In the genomic region with DNA sequence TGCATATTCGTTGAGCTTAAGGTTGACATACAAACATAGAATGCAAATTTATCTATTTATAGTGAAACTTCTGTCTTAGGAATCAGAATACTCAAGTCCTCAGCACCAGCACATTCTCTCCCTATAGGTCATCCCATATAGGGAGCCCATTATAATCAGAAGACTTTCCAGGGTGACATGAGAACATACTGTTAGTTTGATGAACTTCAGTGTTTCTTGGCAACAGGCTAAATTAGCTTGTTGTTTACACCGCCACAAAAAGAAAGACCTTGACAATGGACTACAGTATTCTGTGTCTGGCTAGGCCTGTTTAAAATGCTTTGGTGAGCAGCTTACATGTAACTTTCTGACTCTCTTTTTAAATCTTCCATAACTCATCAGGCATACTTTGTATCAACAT, we compare ENCODE assay signal across 6 cellular contexts.
"Had no signal": no experiment of that assay in that cellular context is flagged by ENCODE, and none has a peak within 500 bp of the region (broad histone marks: within the 10 kb centered on the region; RNA-seq: fewer than 3 reads in every experiment).

No MANE protein-coding gene starts in this region.

- H2AFZ ChIP-seq: GM23248 had no signal

- H3K4me3 ChIP-seq: GM23248, HAP-1 had no signal

- H3K4me1 ChIP-seq: HAP-1 had no signal

- H3K9ac ChIP-seq: GM23248 had no signal

- H3K36me3 ChIP-seq: HAP-1 had no signal

- DNase-seq: GM23248, GOT3, H7, HFFc6 had no signal

- H3K27ac ChIP-seq: GM23248, HL-60 had no signal

- H3K9me3 ChIP-seq: HAP-1 had no signal
